In genomic region chr11:60482361-60482760, GRCh38 we compare ENCODE assay signal across 18 cellular contexts. TPM values are rescaled to one million over a fixed set of nuclear protein-coding genes. Genes with fewer than 3 reads are reported as not detected.
DNase-seq lines count a peak whose midpoint lies in the region; ATAC-seq and TF ChIP-seq lines count a peak whose summit lies in the region.
"Had no signal": no experiment of that assay in that cellular context is flagged by ENCODE, and none has a peak within 500 bp of the region (broad histone marks: within the 10 kb centered on the region; RNA-seq: fewer than 3 reads in every experiment).

No MANE protein-coding gene starts in this region.

- no peak overlapping the region for H3K27ac Mint-ChIP-seq in T-helper 17 cell
- peak overlapping the region; percentile 95 for H3K27ac Mint-ChIP-seq in stimulated activated naive B cell treated with anti-CD40 and anti-IgM and Interleukin-4, amounts not matched to agents 10 μg/mL and 1 μg/mL and 100 μg/mL, for 72 hours
- H3K27ac Mint-ChIP-seq: mesothelial cell of epicardium, WTC11 had no signal

- H3K27me3 Mint-ChIP-seq in T-helper 17 cell = peaks cover 10% of the 10 kb centered on the region
- H3K27me3 Mint-ChIP-seq in stimulated activated naive B cell treated with anti-CD40 and anti-IgM and Interleukin-4, amounts not matched to agents 10 μg/mL and 1 μg/mL and 100 μg/mL, for 72 hours = no peaks in the 10 kb centered on the region

- intact Hi-C loops in right cardiac atrium (cut with DNase I) = no loop called here

- peaks cover 0 to 8% of the 10 kb centered on the region in 2 donors for H3K9me3 Mint-ChIP-seq in stimulated activated naive B cell treated with anti-CD40 and anti-IgM and Interleukin-4, amounts not matched to agents 10 μg/mL and 1 μg/mL and 100 μg/mL, for 72 hours
- H3K9me3 Mint-ChIP-seq: mesothelial cell of epicardium, WTC11 had no signal

- no peak overlapping the region for H3K4me3 Mint-ChIP-seq in T-helper 17 cell
- peak overlapping the region; percentile 61 to 69 for H3K4me3 Mint-ChIP-seq in stimulated activated naive B cell treated with anti-CD40 and anti-IgM and Interleukin-4, amounts not matched to agents 10 μg/mL and 1 μg/mL and 100 μg/mL, for 72 hours
- H3K4me3 Mint-ChIP-seq: mesothelial cell of epicardium, WTC11 had no signal

- 27% methylated on average over 2 of the region's 2 CpGs for WGBS in right cardiac atrium

- H3K4me1 Mint-ChIP-seq in T-helper 17 cell = peaks cover 4% of the 10 kb centered on the region
- H3K4me1 Mint-ChIP-seq in stimulated activated naive B cell treated with anti-CD40 and anti-IgM and Interleukin-4, amounts not matched to agents 10 μg/mL and 1 μg/mL and 100 μg/mL, for 72 hours = peaks cover 55 to 80% of the 10 kb centered on the region in 2 donors
- H3K4me1 Mint-ChIP-seq: mesothelial cell of epicardium had no signal

- no peak overlapping the region for H3K4me3 ChIP-seq in right cardiac atrium (ENCODE audit: low read length)
- H3K4me3 ChIP-seq in right atrium auricular region = no peak overlapping the region
- H3K4me3 ChIP-seq: A549, psoas muscle, uterus had no signal

- H3K36me3 Mint-ChIP-seq in T-helper 17 cell (ENCODE audit: low read depth) = no peaks in the 10 kb centered on the region
- peaks cover 0 to 3% of the 10 kb centered on the region in 2 donors for H3K36me3 Mint-ChIP-seq in stimulated activated naive B cell treated with anti-CD40 and anti-IgM and Interleukin-4, amounts not matched to agents 10 μg/mL and 1 μg/mL and 100 μg/mL, for 72 hours
- H3K36me3 Mint-ChIP-seq: mesothelial cell of epicardium, WTC11 had no signal

- no peak for TF ChIP-seq CTCF in right atrium auricular region (IDR thresholded peaks at IDR 0.05)

- DNase-seq in right cardiac atrium (no peak), right atrium auricular region (ENCODE audit: low spot score) (no peak), KG1 (lab: John Stamatoyannopoulos, UW) (peak; percentile 43), T-helper 17 cell (no peak), LoVo (ENCODE audit: low spot score) (no peak), activated T-cell treated with anti-CD3 and anti-CD28 coated beads for 4 hours (no peak)
- no peak for DNase-seq in stimulated activated naive B cell treated with anti-CD40 and anti-IgM and Interleukin-4, amounts not matched to agents 10 μg/mL and 1 μg/mL and 100 μg/mL, for 72 hours
- no peak for DNase-seq in stimulated activated CD4-positive, alpha-beta T cell treated with anti-CD3 and anti-CD28 coated beads, Interleukin-2, amount 100 ng/mL, for 24 hours
- DNase-seq: amygdala, cortex of kidney, NCI-H1092, NCI-H446 treated with DMSO at 0.1 percent for 48 hours, psoas muscle, uterus had no signal

- no peaks in the 10 kb centered on the region for H3K27me3 ChIP-seq in right cardiac atrium (ENCODE audit: control insufficient read depth, insufficient read depth)
- no peaks in the 10 kb centered on the region for H3K27me3 ChIP-seq in right atrium auricular region
- H3K27me3 ChIP-seq: uterus had no signal

- H3K9me3 ChIP-seq in right cardiac atrium (ENCODE audit: control insufficient read depth, low read length) = no peaks in the 10 kb centered on the region
- H3K9me3 ChIP-seq in right atrium auricular region = no peaks in the 10 kb centered on the region
- no peaks in the 10 kb centered on the region for H3K9me3 ChIP-seq in T-helper 17 cell (ENCODE audit: control insufficient read depth, low read length, poor library complexity, severe bottlenecking)
- H3K9me3 ChIP-seq: A549, psoas muscle, uterus had no signal

- H3K4me1 ChIP-seq in right cardiac atrium (ENCODE audit: control insufficient read depth, insufficient read depth, low read length) = no peaks in the 10 kb centered on the region
- H3K4me1 ChIP-seq in right atrium auricular region = no peaks in the 10 kb centered on the region
- H3K4me1 ChIP-seq: A549, psoas muscle, uterus had no signal

- H3K27ac ChIP-seq in right cardiac atrium (ENCODE audit: low read length) (no peak overlapping the region), right atrium auricular region (no peak overlapping the region)
- H3K27ac ChIP-seq: A549, psoas muscle, RWPE1, uterus had no signal

- no peaks in the 10 kb centered on the region for H3K36me3 ChIP-seq in right atrium auricular region
- H3K36me3 ChIP-seq: uterus had no signal

- ATAC-seq in right cardiac atrium (peak; percentile 25 to 43), T-helper 17 cell (peak; percentile 36)
- ATAC-seq in stimulated activated naive B cell treated with anti-CD40 and anti-IgM and Interleukin-4, amounts not matched to agents 10 μg/mL and 1 μg/mL and 100 μg/mL, for 72 hours (replicated peaks) = peak; percentile 75 to 81
- ATAC-seq: A549, psoas muscle, WTC11 had no signal

RNA-seq across cellular contexts. Expression of gene MS4A12, which starts 10.2 kb away (rescaled TPM):
- total RNA-seq in right cardiac atrium = not detected
- not detected for polyA plus RNA-seq in right cardiac atrium
- not detected for total RNA-seq in right atrium auricular region
- not detected for total RNA-seq in T-helper 17 cell
- total RNA-seq: mesothelial cell of epicardium, psoas muscle, uterus, WTC11 had no signal
- polyA plus RNA-seq: A549, psoas muscle had no signal

RNA-seq across cellular contexts. Expression of gene MS4A1, which starts 26.7 kb away (rescaled TPM):
- total RNA-seq in right cardiac atrium = under 1 TPM in 1 of 4 donors, not detected in 3; 0.38 TPM
- polyA plus RNA-seq in right cardiac atrium = 0.05 TPM
- total RNA-seq in right atrium auricular region = not detected
- total RNA-seq in T-helper 17 cell = 10 to 100 TPM in 1 of 2 donors, under 1 TPM in 1; 0.50 to 27.9 TPM
- total RNA-seq: mesothelial cell of epicardium had no signal
- polyA plus RNA-seq: A549 had no signal

RNA-seq across cellular contexts. Expression of gene MS4A13, which starts 32.8 kb away (rescaled TPM):
- not detected for total RNA-seq in right cardiac atrium
- not detected for polyA plus RNA-seq in right cardiac atrium
- total RNA-seq in right atrium auricular region = not detected
- total RNA-seq in T-helper 17 cell = not detected
- total RNA-seq: mesothelial cell of epicardium, psoas muscle, uterus, WTC11 had no signal
- polyA plus RNA-seq: A549, psoas muscle had no signal

RNA-seq across cellular contexts. Expression of gene MS4A5, which starts 53.0 kb away (rescaled TPM):
- total RNA-seq in right cardiac atrium (not detected), right atrium auricular region (not detected), T-helper 17 cell (not detected)
- polyA plus RNA-seq in right cardiac atrium = not detected
- total RNA-seq: mesothelial cell of epicardium, psoas muscle, uterus, WTC11 had no signal
- polyA plus RNA-seq: A549, psoas muscle had no signal
